In the genomic region with DNA sequence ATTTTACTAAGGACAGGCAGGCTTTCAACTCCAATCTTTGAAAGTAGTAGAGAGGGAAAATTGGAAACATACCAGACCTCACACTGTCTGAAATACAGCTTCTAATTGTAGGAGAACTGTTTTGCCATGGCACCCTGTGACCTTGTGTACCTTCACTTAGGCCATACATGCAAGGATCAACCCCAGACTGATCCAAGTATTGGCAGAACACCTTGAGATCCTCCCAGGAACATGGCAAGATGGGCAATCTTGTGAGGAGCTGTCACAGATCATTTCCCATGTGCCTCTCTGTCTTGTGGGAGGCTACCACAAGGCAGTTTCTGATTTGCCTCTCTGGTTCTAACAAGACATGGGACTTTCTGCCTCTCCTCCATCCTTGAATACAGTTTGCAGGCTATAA, we compare ENCODE assay signal across 31 cellular contexts. TPM values are rescaled to one million over a fixed set of nuclear protein-coding genes. Genes with fewer than 3 reads are reported as not detected.
"Had no signal": no experiment of that assay in that cellular context is flagged by ENCODE, and none has a peak within 500 bp of the region (broad histone marks: within the 10 kb centered on the region; RNA-seq: fewer than 3 reads in every experiment).

No MANE protein-coding gene starts in this region.

- H3K9me3 ChIP-seq: body of pancreas, breast epithelium, Peyer's patch had no signal

- DNase-seq: activated CD4-positive, alpha-beta T cell treated with anti-CD3 and anti-CD28 coated beads for 1 hour; activated CD4-positive, alpha-beta T cell treated with anti-CD3 and anti-CD28 coated beads for 48 hours; activated CD4-positive, alpha-beta T cell treated with anti-CD3 and anti-CD28 coated beads, Interleukin-2, amount 50 U/mL, for 48 hours; activated CD4-positive, CD25-positive, alpha-beta regulatory T cell; activated CD8-positive, alpha-beta T cell treated with anti-CD3 and anti-CD28 coated beads, Interleukin-2, amount 10 ng/mL, durations not matched to agents 7 days and 5 days; activated gamma-delta T cell; activated naive CD4-positive, alpha-beta T cell treated with Interleukin-2 at 50 U/mL for 16 hours; activated naive CD8-positive, alpha-beta T cell treated with anti-CD3 and anti-CD28 coated beads, Interleukin-2, amount 10 ng/mL, durations not matched to agents 7 days and 5 days; activated T-cell treated with anti-CD3 and anti-CD28 coated beads, Interleukin-2, amount 50 U/mL, for 24 hours; body of pancreas; Karpas-422; NCI-H1048; NCI-H1105 treated with DMSO at 0.1 percent for 48 hours; NCI-H1436; NCI-H1694; NCI-H1930; NCI-H2081 treated with DMSO at 0.1 percent for 48 hours; NCI-H226; NCI-H524 treated with DMSO at 0.1 percent for 48 hours; PC-3; Peyer's patch; RPMI8226; SIG-M5; SW 1271; T-helper 1 cell; T-helper 2 cell; T-helper 9 cell; WERI-Rb-1 had no signal

- ATAC-seq: activated CD8-positive, alpha-beta T cell treated with anti-CD3 and anti-CD28 coated beads, Interleukin-2, amount 10 ng/mL, durations not matched to agents 7 days and 5 days; body of pancreas; PC-3; SK-N-SH treated with all-trans-retinoic acid at 6 μM for 48 hours had no signal

- H3K27me3 ChIP-seq: body of pancreas, breast epithelium, Peyer's patch had no signal

- H3K4me1 ChIP-seq: body of pancreas, breast epithelium, Peyer's patch had no signal

- H3K4me3 ChIP-seq: body of pancreas, breast epithelium, Peyer's patch had no signal

- H3K27ac ChIP-seq: body of pancreas, breast epithelium, Peyer's patch, WERI-Rb-1 had no signal

- H3K36me3 ChIP-seq: breast epithelium, Peyer's patch, WERI-Rb-1 had no signal

RNA-seq across cellular contexts. Expression of gene ARNT2, which starts 53.0 kb away (rescaled TPM):
- total RNA-seq: activated CD8-positive, alpha-beta T cell treated with anti-CD3 and anti-CD28 coated beads, Interleukin-2, amount 10 ng/mL, durations not matched to agents 7 days and 5 days; activated naive CD8-positive, alpha-beta T cell treated with anti-CD3 and anti-CD28 coated beads, Interleukin-2, amount 10 ng/mL, durations not matched to agents 7 days and 5 days; activated T-helper 2 cell treated with anti-CD3 and anti-CD28 coated beads, Interferon-gamma antibody, Interleukin-2, Interleukin-4, amounts not matched to agents 10 μg/mL and 5 μg/mL and 100 μg/mL, durations not matched to agents 14 hours and 24 hours and 36 hours had no signal
